In genomic region chr11:68115285-68115684, GRCh38 we compare ENCODE assay signal across 16 cellular contexts. TPM values are rescaled to one million over a fixed set of nuclear protein-coding genes. Genes with fewer than 3 reads are reported as not detected.
A peak's percentile ranks its signal among the peaks of the same experiment; 100 is the strongest.
DNase-seq lines count a peak whose midpoint lies in the region; ATAC-seq and TF ChIP-seq lines count a peak whose summit lies in the region.
"Had no signal": no experiment of that assay in that cellular context is flagged by ENCODE, and none has a peak within 500 bp of the region (broad histone marks: within the 10 kb centered on the region; RNA-seq: fewer than 3 reads in every experiment).

No MANE protein-coding gene starts in this region.

- H3K4me1 ChIP-seq in Loucy (ENCODE audit: insufficient read depth, low read length, poor library complexity, severe bottlenecking) (peaks cover 53% of the 10 kb centered on the region), thyroid gland (peaks cover 35 to 40% of the 10 kb centered on the region in 2 donors)

- H3K4me3 ChIP-seq in Loucy (ENCODE audit: low read length, poor library complexity, severe bottlenecking) (peak overlapping the region; percentile 14), thyroid gland (replicated peaks in 1 of 3) (no peak overlapping the region), H7 (ENCODE audit: insufficient read depth, low read depth, low read length) (no peak overlapping the region)

- peak overlapping the region in 2 of 3 donors; percentile 1 to 34 for H3K27ac ChIP-seq in thyroid gland

- H3K9me3 ChIP-seq in Loucy (ENCODE audit: insufficient read depth, low read depth, low read length) (no peaks in the 10 kb centered on the region), thyroid gland (no peaks in the 10 kb centered on the region)

- H3K4me2 ChIP-seq in Loucy (ENCODE audit: low read depth, low read length, poor library complexity, severe bottlenecking) = peak overlapping the region; percentile 87

- H3K36me3 ChIP-seq in Loucy (ENCODE audit: insufficient read depth, low read length) (no peaks in the 10 kb centered on the region), thyroid gland (no peaks in the 10 kb centered on the region), H7 (replicated peaks; ENCODE audit: control insufficient read depth, insufficient read depth, low read length) (no peaks in the 10 kb centered on the region)

- TF ChIP-seq CTCF in Loucy (conservative IDR thresholded peaks at IDR 0.05; ENCODE audit: low read length) = no peak
- TF ChIP-seq CTCF in thyroid gland (IDR thresholded peaks at IDR 0.05) = no peak

- H3K27me3 ChIP-seq in Loucy (ENCODE audit: insufficient read depth, low read length, poor library complexity, severe bottlenecking) (no peaks in the 10 kb centered on the region), thyroid gland (no peaks in the 10 kb centered on the region), H7 (ENCODE audit: control insufficient read depth, insufficient read depth, low read length) (no peaks in the 10 kb centered on the region)

- no peak for TF ChIP-seq POLR2A in thyroid gland (IDR thresholded peaks at IDR 0.05)

- ATAC-seq in left lobe of liver = peak; percentile 17
- ATAC-seq: activated T-cell treated with anti-CD3 and anti-CD28 coated beads, Interleukin-2, amount 50 U/mL, for 4 hours had no signal

- H2AFZ ChIP-seq in Loucy (ENCODE audit: low read length) = no peak overlapping the region

- intact Hi-C loops in thyroid gland (cut with DNase I) = no loop called here

- 86 to 88% methylated on average over 1 of the region's 1 CpG for WGBS in thyroid gland, 2 donors

- H3K79me2 ChIP-seq in Loucy (ENCODE audit: insufficient read depth, low read length) = peaks cover 98% of the 10 kb centered on the region

- H4K20me1 ChIP-seq in Loucy (ENCODE audit: insufficient read depth, low read length, poor library complexity, severe bottlenecking) = peaks cover 68% of the 10 kb centered on the region

- no peaks in the 10 kb centered on the region for H3F3A ChIP-seq in Loucy (ENCODE audit: low read depth)

- DNase-seq in SKM-1 treated with dmso at 0.1 percent for 144 hours (lab: John Stamatoyannopoulos, UW; ENCODE audit: unreplicated experiment) = peak; percentile 70
- DNase-seq in left lobe of liver (ENCODE audit: low spot score) = peak; percentile 27
- DNase-seq in thyroid gland = no peak
- DNase-seq in NCI-H2196 (lab: John Stamatoyannopoulos, UW; ENCODE audit: unreplicated experiment) = no peak
- DNase-seq in HuH-7 (ENCODE audit: low spot score) = no peak
- no peak for DNase-seq in activated CD4-positive, CD25-positive, alpha-beta regulatory T cell treated with anti-CD3 and anti-CD28 coated beads, Interleukin-2, amount 50 U/mL, for 72 hours
- DNase-seq in H7 = no peak
- DNase-seq: activated CD4-positive, alpha-beta T cell treated with anti-CD3 and anti-CD28 coated beads, Interleukin-2, amount 50 U/mL, for 4 hours; activated naive CD8-positive, alpha-beta T cell treated with anti-CD3 and anti-CD28 coated beads, Interleukin-2, amount 10 ng/mL, durations not matched to agents 7 days and 5 days; activated T-cell treated with anti-CD3 and anti-CD28 coated beads, Interleukin-2, amount 50 U/mL, for 4 hours; central memory CD4-positive, alpha-beta T cell; DMS153; naive B cell; NCI-H187; NCI-H524 treated with DMSO at 0.1 percent for 48 hours had no signal

- H3K9me2 ChIP-seq in Loucy (replicated peaks; ENCODE audit: low read depth, low read length) = no peaks in the 10 kb centered on the region

- peak overlapping the region; percentile 11 for H3K9ac ChIP-seq in Loucy (ENCODE audit: low read depth, low read length, poor library complexity, severe bottlenecking)

RNA-seq across cellular contexts. Expression of gene CHKA, which starts 5.9 kb away (rescaled TPM):
- total RNA-seq in left lobe of liver (15.5 TPM), thyroid gland (100 to 1,000 TPM in 1 of 4 donors, 10 to 100 TPM in 3; 86.8 to 106 (median 93.1) TPM)
- total RNA-seq in H7 (2014; rRNA removed; shearing (Covaris generic)) = 28.4 and 36.1 TPM in 2 replicates

Comparison
In these comparisons a context has a peak if more than half of its experiments do, and no peak if none do; other contexts are left out.
1. DNase-seq: peak in SKM-1 treated with dmso at 0.1 percent for 144 hours (single experiment) and left lobe of liver (single experiment); none in thyroid gland (0 of 2), NCI-H2196 (single experiment), HuH-7 (single experiment), activated CD4-positive, CD25-positive, alpha-beta regulatory T cell treated with anti-CD3 and anti-CD28 coated beads, Interleukin-2, amount 50 U/mL, for 72 hours (single experiment) and H7 (single experiment).